In the genomic region with DNA sequence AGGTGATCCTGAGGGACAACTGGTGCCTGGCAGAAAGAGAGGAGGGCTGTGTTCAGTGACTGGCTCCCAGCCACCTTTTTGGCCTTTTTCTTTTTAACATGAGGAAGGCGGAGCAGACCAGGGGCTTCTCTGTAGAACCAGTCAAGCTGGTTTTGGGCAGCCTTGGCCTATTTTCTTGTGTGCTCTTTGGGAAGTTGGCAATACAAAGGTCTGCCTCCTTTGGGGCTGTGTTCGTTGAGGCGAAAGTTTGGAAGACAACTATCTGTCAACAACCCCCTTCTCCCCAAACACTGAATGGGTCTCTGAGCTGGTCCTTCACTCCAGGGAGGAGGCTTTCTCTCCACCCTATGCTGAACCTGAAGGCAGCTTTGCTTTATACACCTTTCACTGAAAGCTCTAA, we compare ENCODE assay signal across 12 cellular contexts. TPM values are rescaled to one million over a fixed set of nuclear protein-coding genes. Genes with fewer than 3 reads are reported as not detected.
A peak's percentile ranks its signal among the peaks of the same experiment; 100 is the strongest.
DNase-seq lines count a peak whose midpoint lies in the region; ATAC-seq and TF ChIP-seq lines count a peak whose summit lies in the region.
"Had no signal": no experiment of that assay in that cellular context is flagged by ENCODE, and none has a peak within 500 bp of the region (broad histone marks: within the 10 kb centered on the region; RNA-seq: fewer than 3 reads in every experiment).

No MANE protein-coding gene starts in this region.

- TF ChIP-seq EP300 in stomach (IDR thresholded peaks at IDR 0.05): no peak

- H3K4me1 Mint-ChIP-seq in T-helper 17 cell (peaks cover 56% of the 10 kb centered on the region), immature natural killer cell (peaks cover 78 to 91% of the 10 kb centered on the region in 2 donors)

- no peaks in the 10 kb centered on the region for H3K9me3 Mint-ChIP-seq in immature natural killer cell

- no peak overlapping the region for H2BK5ac ChIP-seq in neuronal stem cell (ENCODE audit: low read length)

- H3K23ac ChIP-seq in neuronal stem cell (ENCODE audit: low read depth, low read length, poor library complexity): no peak overlapping the region

- no peak overlapping the region for H2AFZ ChIP-seq in neuronal stem cell (ENCODE audit: low read length)

- H2BK15ac ChIP-seq in neuronal stem cell (ENCODE audit: low read length): no peak overlapping the region

- no peak overlapping the region for H2BK120ac ChIP-seq in neuronal stem cell (ENCODE audit: low read depth, low read length)

- no peak overlapping the region for H4K91ac ChIP-seq in neuronal stem cell (ENCODE audit: low read depth, low read length, poor library complexity)

- no peak overlapping the region for H3K9ac ChIP-seq in neuronal stem cell (ENCODE audit: low read depth, low read length, poor library complexity)

- H3K27me3 ChIP-seq in stomach (no peaks in the 10 kb centered on the region), neuronal stem cell (ENCODE audit: control insufficient read depth in 3 of 3, insufficient read depth in 3 of 3, low read depth in 1 of 3, low read length in 3 of 3) (no peaks in the 10 kb centered on the region)

- no peak overlapping the region for H3K4me3 ChIP-seq in stomach
- H3K4me3 ChIP-seq in neuronal stem cell (ENCODE audit: low read length in 2 of 2): no peak overlapping the region

- peaks cover 68 to 99% (median 91%) of the 10 kb centered on the region in 4 donors for H3K4me1 ChIP-seq in stomach
- H3K4me1 ChIP-seq in neuronal stem cell (ENCODE audit: control insufficient read depth in 2 of 2, insufficient read depth in 1 of 2, low read depth in 1 of 2, low read length in 2 of 2): peaks cover 0 to 15% of the 10 kb centered on the region in 2 donors

- H3K36me3 Mint-ChIP-seq in T-helper 17 cell (ENCODE audit: low read depth): peaks cover 4% of the 10 kb centered on the region
- peaks cover 4 to 7% (median 5%) of the 10 kb centered on the region in 3 donors for H3K36me3 Mint-ChIP-seq in immature natural killer cell

- H2AK5ac ChIP-seq in neuronal stem cell (ENCODE audit: low read depth, low read length): no peak overlapping the region

- peak; percentile 16 for DNase-seq in NCI-H1105 treated with DMSO at 0.1 percent for 48 hours (lab: John Stamatoyannopoulos, UW)
- no peak for DNase-seq in NCI-H1105 (lab: John Stamatoyannopoulos, UW)
- no peak for DNase-seq in T-helper 17 cell
- no peak for DNase-seq in immature natural killer cell
- peak; percentile 83 for DNase-seq in stomach
- no peak for DNase-seq in pons (ENCODE audit: low spot score)
- DNase-seq in neuronal stem cell (ENCODE audit: low spot score): no peak
- DNase-seq: 8988T; activated T-cell treated with anti-CD3 and anti-CD28 coated beads, Interleukin-2, amount 50 U/mL, for 48 hours; IMR-90; NCI-H774 had no signal

- H3K27ac ChIP-seq in stomach (peak overlapping the region; percentile 38 to 85 (median 54)), neuronal stem cell (replicated peaks; ENCODE audit: low read length) (no peak overlapping the region)

- no peak overlapping the region for H3K4me2 ChIP-seq in neuronal stem cell (ENCODE audit: insufficient read depth, low read length, poor library complexity, severe bottlenecking)

- H3K79me1 ChIP-seq in neuronal stem cell (ENCODE audit: low read depth, low read length): peaks cover 2% of the 10 kb centered on the region

- H3K27me3 Mint-ChIP-seq in T-helper 17 cell: no peaks in the 10 kb centered on the region
- peaks cover 0 to 2% (median 0%) of the 10 kb centered on the region in 3 donors for H3K27me3 Mint-ChIP-seq in immature natural killer cell (ENCODE audit: low read depth in 3 of 3)

- H3K4me3 Mint-ChIP-seq in T-helper 17 cell (no peak overlapping the region), immature natural killer cell (no peak overlapping the region)

- H2BK12ac ChIP-seq in neuronal stem cell (ENCODE audit: low read length): no peak overlapping the region

- no peak overlapping the region for H3K14ac ChIP-seq in neuronal stem cell (ENCODE audit: low read length)

- ATAC-seq in T-helper 17 cell: no peak
- ATAC-seq in HG03457 (IDR thresholded peaks at IDR 0.05; ENCODE audit: unreplicated experiment): no peak

- no peak overlapping the region for H3K18ac ChIP-seq in neuronal stem cell (ENCODE audit: low read length)

- peak overlapping the region; percentile 63 for H3K27ac Mint-ChIP-seq in T-helper 17 cell
- H3K27ac Mint-ChIP-seq in immature natural killer cell: peak overlapping the region; percentile 40 to 76 (median 65)

- no peak for TF ChIP-seq CTCF in stomach (IDR thresholded peaks at IDR 0.05)

- no peak overlapping the region for H4K8ac ChIP-seq in neuronal stem cell (ENCODE audit: low read depth, low read length)

- intact Hi-C loops in stomach (cut with DNase I; ENCODE audit: low total_unique reads): no loop called here

- H3K9me3 ChIP-seq in T-helper 17 cell (ENCODE audit: control insufficient read depth, low read length, poor library complexity, severe bottlenecking): no peaks in the 10 kb centered on the region
- H3K9me3 ChIP-seq in stomach: no peaks in the 10 kb centered on the region
- no peaks in the 10 kb centered on the region for H3K9me3 ChIP-seq in neuronal stem cell (replicated peaks in 1 of 2; ENCODE audit: control insufficient read depth in 2 of 2, insufficient read depth in 1 of 2, low read depth in 1 of 2, low read length in 2 of 2)

- 27 to 60% (median 37%) methylated on average over 3 of the region's 3 CpGs for WGBS in stomach, 5 donors
- no CpG with 5 or more reads among the region's 3 CpGs for WGBS in neuronal stem cell (ENCODE audit: extremely low coverage in 2 of 2, insufficient read length in 2 of 2, insufficient replicate concordance in 1 of 2), 2 donors

- H3K36me3 ChIP-seq in stomach (peaks cover 4 to 24% (median 13%) of the 10 kb centered on the region in 4 donors), neuronal stem cell (replicated peaks in 1 of 2; ENCODE audit: control insufficient read depth in 2 of 2, insufficient read depth in 2 of 2, low read length in 2 of 2) (peaks cover 5 to 50% of the 10 kb centered on the region in 2 donors)

- no peak for TF ChIP-seq POLR2A in stomach (IDR thresholded peaks at IDR 0.05)

- H3K4ac ChIP-seq in neuronal stem cell (ENCODE audit: low read length): no peak overlapping the region

RNA-seq across cellular contexts. Expression of a gene that starts 8.5 kb away (rescaled TPM):
- total RNA-seq in T-helper 17 cell (10 to 100 TPM; 44.6 to 53.5 TPM), stomach (100 to 1,000 TPM in 1 of 5 donors, 10 to 100 TPM in 4; 13.8 to 128 (median 34.8) TPM)
- polyA plus RNA-seq in immature natural killer cell (10 to 100 TPM; 28.6 to 73.8 (median 31.6) TPM), stomach (10 to 100 TPM in 2 of 3 donors, 1 to 10 TPM in 1; 8.8 to 18.2 (median 13.9) TPM)
- 29.7 TPM for polyA plus RNA-seq in neuronal stem cell (2013, experiment 1 of 2)
- 29.6 TPM for polyA plus RNA-seq in neuronal stem cell (2013, experiment 2 of 2)

RNA-seq across cellular contexts. Expression of a gene that starts 34.1 kb away (rescaled TPM):
- total RNA-seq in T-helper 17 cell (1 to 10 TPM; 8.5 to 9.4 TPM), stomach (10 to 100 TPM in 1 of 5 donors, 1 to 10 TPM in 3, under 1 TPM in 1; 0.45 to 13.6 (median 5.7) TPM)
- polyA plus RNA-seq in immature natural killer cell (1 to 10 TPM in 2 of 3 donors, under 1 TPM in 1; 0.36 to 2.3 (median 1.2) TPM), stomach (10 to 100 TPM in 1 of 3 donors, 1 to 10 TPM in 2; 4.6 to 12.1 (median 5.8) TPM)
- polyA plus RNA-seq in neuronal stem cell (2013, experiment 1 of 2): 75.8 TPM
- 74.3 TPM for polyA plus RNA-seq in neuronal stem cell (2013, experiment 2 of 2)

Comparison
In these comparisons a context has a peak if more than half of its experiments do, and no peak if none do; other contexts are left out.
1. DNase-seq: peak in NCI-H1105 treated with DMSO at 0.1 percent for 48 hours (single experiment) and stomach (single experiment); none in NCI-H1105 (single experiment), T-helper 17 cell (0 of 3), immature natural killer cell (0 of 3), pons (single experiment) and neuronal stem cell (single experiment).